1 cellular context compared by ENCODE assay signal in the genomic region with DNA sequence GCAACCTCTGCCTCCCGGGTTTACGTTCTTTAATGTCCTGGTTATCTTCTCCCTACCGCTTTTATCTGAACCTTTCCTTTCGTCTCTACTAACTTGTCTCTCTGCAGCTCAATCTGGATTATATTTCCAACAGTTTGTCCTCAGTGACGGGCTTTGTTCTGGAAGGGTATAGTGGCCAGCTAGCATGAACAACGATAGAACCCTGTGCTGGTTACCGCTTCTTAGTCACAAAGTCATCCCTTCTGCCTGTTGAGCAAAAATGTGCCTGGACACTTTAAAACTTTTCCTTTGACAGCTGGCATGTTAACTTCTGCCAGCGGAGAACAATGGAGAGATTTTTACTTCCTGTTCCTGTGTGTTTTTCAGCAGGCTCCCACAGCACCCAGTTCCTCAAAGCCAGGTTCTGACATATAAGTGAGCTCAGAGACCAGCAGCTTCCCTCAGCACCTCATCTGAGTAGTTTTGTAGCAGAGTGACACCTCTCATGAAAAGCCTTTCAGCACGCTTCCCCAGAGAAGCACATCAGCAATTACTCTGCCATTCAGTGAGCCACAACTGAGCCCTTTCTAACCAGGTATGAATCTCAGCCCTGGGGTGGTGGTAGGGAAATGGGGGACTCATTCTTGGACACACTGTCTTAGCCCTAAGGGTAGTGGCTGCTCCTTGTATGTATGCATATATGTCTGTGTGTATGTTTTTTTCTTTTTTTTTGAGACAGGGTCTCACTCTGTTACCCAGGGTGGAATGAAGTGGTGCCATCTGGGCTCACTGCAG.
TF ChIP-seq lines count a peak whose summit lies in the region.

No MANE protein-coding gene starts in this region.

TF ChIP-seq in H1, 55 proteins besides CTCF, POLR2A, EP300 and RAD21:
- TF ChIP-seq SUZ12 (IDR thresholded peaks at IDR 0.05; ENCODE audit: low read length) (no peak), POLR2AphosphoS5 (IDR thresholded peaks at IDR 0.05; ENCODE audit: low read depth, low read length) (0 out of 2 replicates have a peak, but pooled peaks have one; percentile 11)
